32 cellular contexts compared by ENCODE assay signal in genomic region chr13:26042781-26043180, GRCh38. TPM values are rescaled to one million over a fixed set of nuclear protein-coding genes. Genes with fewer than 3 reads are reported as not detected.
"Had no signal": no experiment of that assay in that cellular context is flagged by ENCODE, and none has a peak within 500 bp of the region (broad histone marks: within the 10 kb centered on the region; RNA-seq: fewer than 3 reads in every experiment).

No MANE protein-coding gene starts in this region.

- H3K27me3 ChIP-seq: body of pancreas, gastrocnemius medialis had no signal

- ATAC-seq: activated naive CD8-positive, alpha-beta T cell treated with anti-CD3 and anti-CD28 coated beads, Interleukin-2, amount 50 U/mL, for 24 hours; activated T-cell treated with anti-CD3 and anti-CD28 coated beads, Interleukin-2, amount 50 U/mL, for 72 hours; body of pancreas; effector memory CD8-positive, alpha-beta T cell; foreskin keratinocyte; gastrocnemius medialis had no signal

- H3K4me1 ChIP-seq: adrenal gland, body of pancreas, esophagus muscularis mucosa, foreskin keratinocyte, gastrocnemius medialis had no signal

- H3K27ac ChIP-seq: adrenal gland, body of pancreas, esophagus muscularis mucosa, foreskin keratinocyte, gastrocnemius medialis had no signal

- DNase-seq: activated CD4-positive, alpha-beta memory T cell treated with anti-CD3 and anti-CD28 coated beads, Interleukin-2, amount 10 ng/mL, durations not matched to agents 7 days and 5 days; activated CD4-positive, alpha-beta T cell treated with anti-CD3 and anti-CD28 coated beads for 1 hour; activated CD4-positive, alpha-beta T cell treated with anti-CD3 and anti-CD28 coated beads for 4 hours; activated CD4-positive, alpha-beta T cell treated with anti-CD3 and anti-CD28 coated beads, Interleukin-2, amount 10 ng/mL, durations not matched to agents 7 days and 5 days; activated CD4-positive, alpha-beta T cell treated with anti-CD3 and anti-CD28 coated beads, Interleukin-2, amount 50 U/mL, for 4 hours; activated CD4-positive, CD25-positive, alpha-beta regulatory T cell; activated CD8-positive, alpha-beta memory T cell treated with anti-CD3 and anti-CD28 coated beads, Interleukin-2, amount 50 U/mL, for 48 hours; activated effector memory CD4-positive, alpha-beta T cell treated with anti-CD3 and anti-CD28 coated beads, Interleukin-2, amount 50 U/mL, for 16 hours; activated naive CD4-positive, alpha-beta T cell treated with anti-CD3 and anti-CD28 coated beads for 36 hours; activated naive CD8-positive, alpha-beta T cell treated with anti-CD3 and anti-CD28 coated beads for 36 hours; activated naive CD8-positive, alpha-beta T cell treated with anti-CD3 and anti-CD28 coated beads, Interleukin-2, amount 50 U/mL, for 24 hours; activated T-cell treated with anti-CD3 and anti-CD28 coated beads for 4 hours; activated T-cell treated with anti-CD3 and anti-CD28 coated beads, Interleukin-2, amount 50 U/mL, for 24 hours; activated T-cell treated with anti-CD3 and anti-CD28 coated beads, Interleukin-2, amount 50 U/mL, for 72 hours; adrenal gland; amygdala; aorta; body of pancreas; caudate nucleus; cortex of kidney; dermis blood vessel endothelial cell; effector CD4-positive, alpha-beta T cell; effector memory CD8-positive, alpha-beta T cell; erythroblast; foreskin keratinocyte; gastrocnemius medialis; glutamatergic neuron; T-helper 2 cell had no signal

- H3K36me3 Mint-ChIP-seq: activated naive CD4-positive, alpha-beta T cell treated with anti-CD3 and anti-CD28 coated beads, Interleukin-2, amount 50 U/mL, for 24 hours; activated naive CD8-positive, alpha-beta T cell treated with anti-CD3 and anti-CD28 coated beads for 36 hours had no signal

- H3K9me3 ChIP-seq: adrenal gland, body of pancreas, esophagus muscularis mucosa, gastrocnemius medialis had no signal

- H3K4me3 ChIP-seq: adrenal gland, body of pancreas, esophagus muscularis mucosa, gastrocnemius medialis had no signal

- H3K27ac Mint-ChIP-seq: activated CD4-positive, alpha-beta memory T cell treated with anti-CD3 and anti-CD28 coated beads, Interleukin-2, amount 10 ng/mL, durations not matched to agents 7 days and 5 days; activated CD4-positive, alpha-beta T cell treated with anti-CD3 and anti-CD28 coated beads, Interleukin-2, amount 10 ng/mL, durations not matched to agents 7 days and 5 days; activated naive CD4-positive, alpha-beta T cell treated with anti-CD3 and anti-CD28 coated beads for 36 hours; activated naive CD4-positive, alpha-beta T cell treated with anti-CD3 and anti-CD28 coated beads, Interleukin-2, amount 50 U/mL, for 24 hours; activated naive CD8-positive, alpha-beta T cell treated with anti-CD3 and anti-CD28 coated beads for 36 hours; activated naive CD8-positive, alpha-beta T cell treated with anti-CD3 and anti-CD28 coated beads, Interleukin-2, amount 50 U/mL, for 24 hours; activated T-cell treated with anti-CD3 and anti-CD28 coated beads, Interleukin-2, amount 50 U/mL, for 24 hours; activated T-cell treated with anti-CD3 and anti-CD28 coated beads, Interleukin-2, amount 50 U/mL, for 72 hours; activated T-helper 2 cell treated with anti-CD3 and anti-CD28 coated beads, Interferon-gamma antibody, Interleukin-2, Interleukin-4, amounts not matched to agents 10 μg/mL and 5 μg/mL and 100 μg/mL, durations not matched to agents 14 hours and 24 hours and 36 hours; effector memory CD8-positive, alpha-beta T cell had no signal

- H3K4me3 Mint-ChIP-seq: activated CD4-positive, alpha-beta memory T cell treated with anti-CD3 and anti-CD28 coated beads, Interleukin-2, amount 10 ng/mL, durations not matched to agents 7 days and 5 days; activated CD4-positive, alpha-beta T cell treated with anti-CD3 and anti-CD28 coated beads, Interleukin-2, amount 10 ng/mL, durations not matched to agents 7 days and 5 days; activated naive CD4-positive, alpha-beta T cell treated with anti-CD3 and anti-CD28 coated beads for 36 hours; activated naive CD4-positive, alpha-beta T cell treated with anti-CD3 and anti-CD28 coated beads, Interleukin-2, amount 50 U/mL, for 24 hours; activated naive CD8-positive, alpha-beta T cell treated with anti-CD3 and anti-CD28 coated beads for 36 hours; activated naive CD8-positive, alpha-beta T cell treated with anti-CD3 and anti-CD28 coated beads, Interleukin-2, amount 50 U/mL, for 24 hours; activated T-cell treated with anti-CD3 and anti-CD28 coated beads, Interleukin-2, amount 50 U/mL, for 24 hours; activated T-cell treated with anti-CD3 and anti-CD28 coated beads, Interleukin-2, amount 50 U/mL, for 72 hours; effector memory CD8-positive, alpha-beta T cell had no signal

- H3K36me3 ChIP-seq: adrenal gland, esophagus muscularis mucosa, gastrocnemius medialis had no signal

- H3K9me3 Mint-ChIP-seq: activated CD4-positive, alpha-beta memory T cell treated with anti-CD3 and anti-CD28 coated beads, Interleukin-2, amount 10 ng/mL, durations not matched to agents 7 days and 5 days; activated CD4-positive, alpha-beta T cell treated with anti-CD3 and anti-CD28 coated beads, Interleukin-2, amount 10 ng/mL, durations not matched to agents 7 days and 5 days; activated naive CD4-positive, alpha-beta T cell treated with anti-CD3 and anti-CD28 coated beads for 36 hours; activated naive CD4-positive, alpha-beta T cell treated with anti-CD3 and anti-CD28 coated beads, Interleukin-2, amount 50 U/mL, for 24 hours; activated naive CD8-positive, alpha-beta T cell treated with anti-CD3 and anti-CD28 coated beads for 36 hours; activated naive CD8-positive, alpha-beta T cell treated with anti-CD3 and anti-CD28 coated beads, Interleukin-2, amount 50 U/mL, for 24 hours; activated T-cell treated with anti-CD3 and anti-CD28 coated beads, Interleukin-2, amount 50 U/mL, for 24 hours; activated T-cell treated with anti-CD3 and anti-CD28 coated beads, Interleukin-2, amount 50 U/mL, for 72 hours; activated T-helper 2 cell treated with anti-CD3 and anti-CD28 coated beads, Interferon-gamma antibody, Interleukin-2, Interleukin-4, amounts not matched to agents 10 μg/mL and 5 μg/mL and 100 μg/mL, durations not matched to agents 14 hours and 24 hours and 36 hours; effector memory CD8-positive, alpha-beta T cell had no signal

- FAIRE-seq: colon had no signal

RNA-seq across cellular contexts. Expression of gene SHISA2, which starts 9.0 kb away (rescaled TPM):
- polyA plus RNA-seq: aorta had no signal
